Comparison of ENCODE assay signal across 11 cellular contexts in genomic region chr7:107746006-107746405, GRCh38. TPM values are rescaled to one million over a fixed set of nuclear protein-coding genes. Genes with fewer than 3 reads are reported as not detected.
A peak's percentile ranks its signal among the peaks of the same experiment; 100 is the strongest.
DNase-seq lines count a peak whose midpoint lies in the region; ATAC-seq and TF ChIP-seq lines count a peak whose summit lies in the region.
"Had no signal": no experiment of that assay in that cellular context is flagged by ENCODE, and none has a peak within 500 bp of the region (broad histone marks: within the 10 kb centered on the region; RNA-seq: fewer than 3 reads in every experiment).

No MANE protein-coding gene starts in this region.

- H3K4me1 Mint-ChIP-seq in H9 = peaks cover 20 to 23% of the 10 kb centered on the region in 2 experiments
- H3K4me1 Mint-ChIP-seq in activated T-helper 2 cell treated with anti-CD3 and anti-CD28 coated beads, Interferon-gamma antibody, Interleukin-2, Interleukin-4, amounts not matched to agents 10 μg/mL and 5 μg/mL and 100 μg/mL, durations not matched to agents 14 hours and 24 hours and 36 hours (ENCODE audit: low read depth) = peaks cover 33% of the 10 kb centered on the region

- H3K9me3 ChIP-seq in AG04450 (ENCODE audit: control insufficient read depth, insufficient read depth, low read length) (no peaks in the 10 kb centered on the region), H9 (ENCODE audit: control insufficient read depth, low read depth, low read length) (no peaks in the 10 kb centered on the region)
- H3K9me3 ChIP-seq: prostate gland had no signal

- no peaks in the 10 kb centered on the region; a peak in 1 of 5 replicates for H3K9me3 Mint-ChIP-seq in H9
- no peaks in the 10 kb centered on the region for H3K9me3 Mint-ChIP-seq in activated T-helper 2 cell treated with anti-CD3 and anti-CD28 coated beads, Interferon-gamma antibody, Interleukin-2, Interleukin-4, amounts not matched to agents 10 μg/mL and 5 μg/mL and 100 μg/mL, durations not matched to agents 14 hours and 24 hours and 36 hours

- peak overlapping the region in 1 of 3 experiments; percentile 0; a peak in 1 of 7 replicates for H3K27ac Mint-ChIP-seq in H9
- no peak overlapping the region for H3K27ac Mint-ChIP-seq in activated T-helper 2 cell treated with anti-CD3 and anti-CD28 coated beads, Interferon-gamma antibody, Interleukin-2, Interleukin-4, amounts not matched to agents 10 μg/mL and 5 μg/mL and 100 μg/mL, durations not matched to agents 14 hours and 24 hours and 36 hours

- H4K20me1 ChIP-seq in H9 (ENCODE audit: control insufficient read depth, insufficient read depth, insufficient read length) = no peaks in the 10 kb centered on the region

- H2AFZ ChIP-seq in H9 (ENCODE audit: low read length) = no peak overlapping the region

- no CpG with 5 or more reads among the region's 3 CpGs for WGBS in H9 (ENCODE audit: extremely low coverage, insufficient read length, low lambda C conversion rate)

- TF ChIP-seq CTCF in AG04450 (IDR thresholded peaks at IDR 0.05; ENCODE audit: low read depth, low read length) (no peak), H9 (conservative IDR thresholded peaks at IDR 0.05) (no peak)

- no peak for DNase-seq in AG04450 (ENCODE audit: low read depth, low spot score)
- DNase-seq in H9 = no peak
- no peak for DNase-seq in activated T-helper 2 cell treated with anti-CD3 and anti-CD28 coated beads, Interferon-gamma antibody, Interleukin-2, Interleukin-4, amounts not matched to agents 10 μg/mL and 5 μg/mL and 100 μg/mL, durations not matched to agents 14 hours and 24 hours and 36 hours (ENCODE audit: low spot score)
- DNase-seq in iris pigment epithelial cell (ENCODE audit: low read depth) = peak; percentile 17
- no peak for DNase-seq in A172 (ENCODE audit: low spot score)
- DNase-seq in NCI-H748 (lab: John Stamatoyannopoulos, UW; ENCODE audit: unreplicated experiment) = no peak
- DNase-seq in kidney glomerular epithelial cell (lab: John Stamatoyannopoulos, UW) = no peak
- DNase-seq: islet precursor cell, NCI-H2227 treated with DMSO at 0.1 percent for 48 hours had no signal

- H3K9ac ChIP-seq in H9 (ENCODE audit: extremely low read depth, insufficient read length, low read length) = no peak overlapping the region

- no peak for ATAC-seq in GM18873 (IDR thresholded peaks at IDR 0.05; ENCODE audit: low FRiP score, unreplicated experiment)

- no peak overlapping the region for H3K18ac ChIP-seq in H9 (ENCODE audit: insufficient read length, low read depth, low read length)

- POLR2A ChIA-PET in AG04450 (lab: Yijun Ruan, JAX) = no interaction called here

- H2AK5ac ChIP-seq in H9 (ENCODE audit: insufficient read length, low read length) = no peak overlapping the region

- H4K8ac ChIP-seq in H9 (replicated peaks; ENCODE audit: insufficient read length, low read depth, low read length) = no peak overlapping the region

- intact Hi-C loops in activated T-helper 2 cell treated with anti-CD3 and anti-CD28 coated beads, Interferon-gamma antibody, Interleukin-2, Interleukin-4, amounts not matched to agents 10 μg/mL and 5 μg/mL and 100 μg/mL, durations not matched to agents 14 hours and 24 hours and 36 hours (cut with micrococcal nuclease) = no loop called here

- H2BK120ac ChIP-seq in H9 (ENCODE audit: low read depth, low read length, poor library complexity, severe bottlenecking) = no peak overlapping the region

- no peak overlapping the region for H3K27ac ChIP-seq in AG04450 (ENCODE audit: low read depth, low read length)
- H3K27ac ChIP-seq in H9 (ENCODE audit: insufficient read length, low read depth, low read length) = no peak overlapping the region

- peak overlapping the region; percentile 94 for H3K4me3 ChIP-seq in AG04450 (ENCODE audit: low read depth, low read length)

- H4K91ac ChIP-seq in H9 (ENCODE audit: insufficient read length, low read depth, low read length) = no peak overlapping the region

- no peak overlapping the region for H3K4ac ChIP-seq in H9 (ENCODE audit: low read depth, low read length)

- H3K4me1 ChIP-seq in H9 (ENCODE audit: insufficient read depth, low read length) = peaks cover 2% of the 10 kb centered on the region; the same call in 1 of the 2 replicates
- H3K4me1 ChIP-seq: prostate gland had no signal

- H3K79me1 ChIP-seq in H9 (ENCODE audit: insufficient read depth, low read depth, low read length, poor library complexity, severe bottlenecking) = peaks cover 6% of the 10 kb centered on the region

- peak overlapping the region; percentile 88 for H3K4me2 ChIP-seq in H9 (ENCODE audit: insufficient read depth, insufficient read length, low read length)

- peaks cover 6 to 18% (median 18%) of the 10 kb centered on the region in 3 experiments; a peak in 6 of 7 replicates for H3K36me3 Mint-ChIP-seq in H9 (ENCODE audit: insufficient read depth in 1 of 3, low read depth in 3 of 3)
- peaks cover 34% of the 10 kb centered on the region for H3K36me3 Mint-ChIP-seq in activated T-helper 2 cell treated with anti-CD3 and anti-CD28 coated beads, Interferon-gamma antibody, Interleukin-2, Interleukin-4, amounts not matched to agents 10 μg/mL and 5 μg/mL and 100 μg/mL, durations not matched to agents 14 hours and 24 hours and 36 hours (ENCODE audit: low read depth)

- H3K4me3 Mint-ChIP-seq in H9 = peak overlapping the region; percentile 93 to 98; a peak in 4 of 5 replicates
- peak overlapping the region; percentile 96 for H3K4me3 Mint-ChIP-seq in activated T-helper 2 cell treated with anti-CD3 and anti-CD28 coated beads, Interferon-gamma antibody, Interleukin-2, Interleukin-4, amounts not matched to agents 10 μg/mL and 5 μg/mL and 100 μg/mL, durations not matched to agents 14 hours and 24 hours and 36 hours (ENCODE audit: low read depth)

- H3K56ac ChIP-seq in H9 (ENCODE audit: insufficient read length, low read depth, low read length) = no peak overlapping the region

- no peak overlapping the region for H3K23ac ChIP-seq in H9 (ENCODE audit: insufficient read length, low read depth, low read length)

- H2BK15ac ChIP-seq in H9 (ENCODE audit: low read depth, low read length) = no peak overlapping the region

- CTCF ChIA-PET in AG04450 (lab: Charles Lee) = interaction anchor here (0.6 to 7.6 kb wide), 4 partner anchors 129 to 283 kb away, joined by 3 to 117 read pairs (median 34); no protein-coding TSS in a partner anchor

- peaks cover 5% of the 10 kb centered on the region for H3K23me2 ChIP-seq in H9 (ENCODE audit: insufficient read length, low read depth, low read length, poor library complexity, severe bottlenecking)

- H3T11ph ChIP-seq in H9 (ENCODE audit: low read length) = no peak overlapping the region

- H2BK5ac ChIP-seq in H9 (ENCODE audit: insufficient read length, low read length) = no peak overlapping the region

- H2BK20ac ChIP-seq in H9 (ENCODE audit: low read depth, low read length, poor library complexity, severe bottlenecking) = no peak overlapping the region

- no peaks in the 10 kb centered on the region for H3K27me3 Mint-ChIP-seq in H9 (ENCODE audit: low read depth)
- no peaks in the 10 kb centered on the region for H3K27me3 Mint-ChIP-seq in activated T-helper 2 cell treated with anti-CD3 and anti-CD28 coated beads, Interferon-gamma antibody, Interleukin-2, Interleukin-4, amounts not matched to agents 10 μg/mL and 5 μg/mL and 100 μg/mL, durations not matched to agents 14 hours and 24 hours and 36 hours (ENCODE audit: low read depth)

- H3K14ac ChIP-seq in H9 (ENCODE audit: insufficient read depth, low read length) = no peak overlapping the region

- no peak overlapping the region for H4K5ac ChIP-seq in H9 (ENCODE audit: insufficient read length, low read depth, low read length)

- H2BK12ac ChIP-seq in H9 (ENCODE audit: insufficient read length, low read depth, low read length) = no peak overlapping the region

- H3K27me3 ChIP-seq in AG04450 (ENCODE audit: control insufficient read depth, insufficient read depth, low read length) (no peaks in the 10 kb centered on the region), H9 (ENCODE audit: insufficient read depth, low read length) (no peaks in the 10 kb centered on the region; the same call in 1 of the 2 replicates)

- peaks cover 23% of the 10 kb centered on the region; the same call in 1 of the 2 replicates for H3K79me2 ChIP-seq in H9 (ENCODE audit: insufficient read depth, low read length)

RNA-seq across cellular contexts. Expression of gene CBLL1, which starts 2.1 kb away (rescaled TPM):
- 17.0 and 18.0 TPM in 2 replicates for polyA plus RNA-seq in AG04450 (2011; rRNA removed)
- polyA minus RNA-seq in AG04450 (2011; rRNA and poly(A)+ RNA removed) = 14.7 and 20.8 TPM in 2 replicates
- 32.2 and 33.7 TPM in 2 replicates for total RNA-seq in H9 (2021)
- 39.1 and 43.7 TPM in 2 replicates for total RNA-seq in activated T-helper 2 cell treated with anti-CD3 and anti-CD28 coated beads, Interferon-gamma antibody, Interleukin-2, Interleukin-4, amounts not matched to agents 10 μg/mL and 5 μg/mL and 100 μg/mL, durations not matched to agents 14 hours and 24 hours and 36 hours
- 33.5 and 47.6 TPM in 2 replicates for total RNA-seq in A172 (2014; rRNA removed; shearing (Covaris generic))

RNA-seq across cellular contexts. Expression of gene SLC26A3, which starts 57.0 kb away (rescaled TPM):
- not detected in 2 replicates for polyA plus RNA-seq in AG04450 (2011; rRNA removed)
- polyA minus RNA-seq in AG04450 (2011; rRNA and poly(A)+ RNA removed) = not detected in 2 replicates
- total RNA-seq in H9 (2021) = not detected in 2 replicates
- total RNA-seq in activated T-helper 2 cell treated with anti-CD3 and anti-CD28 coated beads, Interferon-gamma antibody, Interleukin-2, Interleukin-4, amounts not matched to agents 10 μg/mL and 5 μg/mL and 100 μg/mL, durations not matched to agents 14 hours and 24 hours and 36 hours = not detected in 2 replicates
- total RNA-seq in A172 (2014; rRNA removed; shearing (Covaris generic)) = not detected in 2 replicates
